Comparison of ENCODE assay signal across 15 cellular contexts in genomic region chr21:18522181-18522771, GRCh38.
DNase-seq lines count a peak whose midpoint lies in the region; ATAC-seq and TF ChIP-seq lines count a peak whose summit lies in the region.
"Had no signal": no experiment of that assay in that cellular context is flagged by ENCODE, and none has a peak within 500 bp of the region (broad histone marks: within the 10 kb centered on the region; RNA-seq: fewer than 3 reads in every experiment).

No MANE protein-coding gene starts in this region.

- H3K4me3 ChIP-seq in brain microvascular endothelial cell (ENCODE audit: low read depth, low read length) (no peak overlapping the region), neural progenitor cell (no peak overlapping the region)
- H3K4me3 ChIP-seq: heart right ventricle, lower lobe of right lung, prostate gland had no signal

- H3K79me2 ChIP-seq in neural progenitor cell (ENCODE audit: low read depth): no peaks in the 10 kb centered on the region

- H3K9ac ChIP-seq in neural progenitor cell: no peak overlapping the region

- no peaks in the 10 kb centered on the region for H3K4me1 ChIP-seq in neural progenitor cell
- H3K4me1 ChIP-seq: heart right ventricle, lower lobe of right lung, prostate gland had no signal

- H3K4me3 Mint-ChIP-seq in neural progenitor cell: no peak overlapping the region
- H3K4me3 Mint-ChIP-seq: activated naive CD8-positive, alpha-beta T cell treated with anti-CD3 and anti-CD28 coated beads, Interleukin-2, amount 50 U/mL, for 24 hours had no signal

- in situ Hi-C loops in brain microvascular endothelial cell (cut with HindIII; ENCODE audit: low pct_ligation_motif_present, low sequenced_read_pairs): no loop called here

- no peaks in the 10 kb centered on the region for H3K27me3 ChIP-seq in brain microvascular endothelial cell (replicated peaks)
- H3K27me3 ChIP-seq in neural progenitor cell: no peaks in the 10 kb centered on the region

- no peaks in the 10 kb centered on the region for H3K36me3 Mint-ChIP-seq in neural progenitor cell

- DNase-seq in NCI-H446 (lab: John Stamatoyannopoulos, UW) (peak; percentile 28 to 67), brain microvascular endothelial cell (peak; percentile 14), neural progenitor cell (ENCODE audit: low spot score) (peak; percentile 16), NCI-H2029 (lab: John Stamatoyannopoulos, UW) (no peak)
- DNase-seq in stimulated activated CD4-positive, alpha-beta T cell treated with anti-CD3 and anti-CD28 coated beads, Interleukin-4, amount 100 ng/mL, for 1 hour: no peak
- DNase-seq: activated CD8-positive, alpha-beta memory T cell treated with anti-CD3 and anti-CD28 coated beads, Interleukin-2, amount 50 U/mL, for 48 hours; activated naive CD8-positive, alpha-beta T cell treated with anti-CD3 and anti-CD28 coated beads, Interleukin-2, amount 50 U/mL, for 24 hours; effector CD4-positive, alpha-beta T cell; heart right ventricle; lower lobe of right lung; MV-4-11; substantia nigra had no signal

- TF ChIP-seq EP300 in Ishikawa (IDR thresholded peaks at IDR 0.05; ENCODE audit: borderline replicate concordance): no peak

- TF ChIP-seq CTCF in brain microvascular endothelial cell (IDR thresholded peaks at IDR 0.05; ENCODE audit: low read depth, low read length, missing control alignments) (peak; percentile 36), neural progenitor cell (IDR thresholded peaks at IDR 0.05) (peak; percentile 52)

- ATAC-seq in GM19324 (IDR thresholded peaks at IDR 0.05; ENCODE audit: low FRiP score, unreplicated experiment): no peak
- ATAC-seq: activated naive CD8-positive, alpha-beta T cell treated with anti-CD3 and anti-CD28 coated beads, Interleukin-2, amount 50 U/mL, for 24 hours; heart right ventricle; lower lobe of right lung had no signal

- no peak overlapping the region for H2AFZ ChIP-seq in neural progenitor cell (replicated peaks)

- no peak overlapping the region for H3K27ac ChIP-seq in brain microvascular endothelial cell
- no peak overlapping the region for H3K27ac ChIP-seq in neural progenitor cell
- H3K27ac ChIP-seq: heart right ventricle, lower lobe of right lung, prostate gland had no signal

- H3K36me3 ChIP-seq in brain microvascular endothelial cell (replicated peaks): no peaks in the 10 kb centered on the region
- no peaks in the 10 kb centered on the region for H3K36me3 ChIP-seq in neural progenitor cell
- H3K36me3 ChIP-seq: heart right ventricle, lower lobe of right lung, prostate gland had no signal

- H3K27me3 Mint-ChIP-seq in neural progenitor cell (ENCODE audit: insufficient read depth, low read depth): no peaks in the 10 kb centered on the region
- H3K27me3 Mint-ChIP-seq: activated naive CD8-positive, alpha-beta T cell treated with anti-CD3 and anti-CD28 coated beads, Interleukin-2, amount 50 U/mL, for 24 hours had no signal

- no peak overlapping the region for H3K27ac Mint-ChIP-seq in neural progenitor cell
- H3K27ac Mint-ChIP-seq: activated naive CD8-positive, alpha-beta T cell treated with anti-CD3 and anti-CD28 coated beads, Interleukin-2, amount 50 U/mL, for 24 hours had no signal

- H3K4me2 ChIP-seq in neural progenitor cell: no peak overlapping the region

- no peaks in the 10 kb centered on the region for H3F3A ChIP-seq in neural progenitor cell (ENCODE audit: low read depth)

- no peaks in the 10 kb centered on the region for H3K9me3 Mint-ChIP-seq in neural progenitor cell
- H3K9me3 Mint-ChIP-seq: activated naive CD8-positive, alpha-beta T cell treated with anti-CD3 and anti-CD28 coated beads, Interleukin-2, amount 50 U/mL, for 24 hours had no signal

- peaks cover 9% of the 10 kb centered on the region for H3K4me1 Mint-ChIP-seq in neural progenitor cell
- H3K4me1 Mint-ChIP-seq: activated naive CD8-positive, alpha-beta T cell treated with anti-CD3 and anti-CD28 coated beads, Interleukin-2, amount 50 U/mL, for 24 hours had no signal

- no peaks in the 10 kb centered on the region for H4K20me1 ChIP-seq in neural progenitor cell (ENCODE audit: low read depth)

- 0 out of 2 replicates have a peak, but pooled peaks have one; percentile 9 for TF ChIP-seq RAD21 in Ishikawa (IDR thresholded peaks at IDR 0.05; ENCODE audit: low read depth)

- H3K9me3 ChIP-seq in neural progenitor cell (ENCODE audit: low read depth): no peaks in the 10 kb centered on the region
- H3K9me3 ChIP-seq: heart right ventricle, lower lobe of right lung, prostate gland had no signal

TF ChIP-seq in Ishikawa, 13 proteins besides CTCF, POLR2A, EP300 and RAD21:
- TF ChIP-seq YY1 (IDR thresholded peaks at IDR 0.05; ENCODE audit: low read depth): no peak
- TF ChIP-seq CREB1 (IDR thresholded peaks at IDR 0.05; ENCODE audit: low read depth): no peak
- TF ChIP-seq TCF12 (IDR thresholded peaks at IDR 0.05; ENCODE audit: low read depth): no peak
- TF ChIP-seq NFIC (IDR thresholded peaks at IDR 0.05): no peak
- TF ChIP-seq EGR1 (IDR thresholded peaks at IDR 0.05): no peak
- TF ChIP-seq USF1 (IDR thresholded peaks at IDR 0.05): no peak
- no peak for TF ChIP-seq TAF1 (IDR thresholded peaks at IDR 0.05; ENCODE audit: low read depth)
- TF ChIP-seq REST (IDR thresholded peaks at IDR 0.05; ENCODE audit: low read depth): no peak
- TF ChIP-seq CEBPB (IDR thresholded peaks at IDR 0.05): no peak
- no peak for TF ChIP-seq FOXM1 (IDR thresholded peaks at IDR 0.05; ENCODE audit: borderline replicate concordance, low read depth)
TF ChIP-seq in Ishikawa: peak in this region for 0.

Comparison
In these comparisons a context has a peak if more than half of its experiments do, and no peak if none do; other contexts are left out.
1. DNase-seq: peak in NCI-H446 (2 of 2), brain microvascular endothelial cell (single experiment) and neural progenitor cell (single experiment); none in NCI-H2029 (single experiment) and stimulated activated CD4-positive, alpha-beta T cell treated with anti-CD3 and anti-CD28 coated beads, Interleukin-4, amount 100 ng/mL, for 1 hour (single experiment).